ENCODE assay signal across 1 cellular context in the genomic region with DNA sequence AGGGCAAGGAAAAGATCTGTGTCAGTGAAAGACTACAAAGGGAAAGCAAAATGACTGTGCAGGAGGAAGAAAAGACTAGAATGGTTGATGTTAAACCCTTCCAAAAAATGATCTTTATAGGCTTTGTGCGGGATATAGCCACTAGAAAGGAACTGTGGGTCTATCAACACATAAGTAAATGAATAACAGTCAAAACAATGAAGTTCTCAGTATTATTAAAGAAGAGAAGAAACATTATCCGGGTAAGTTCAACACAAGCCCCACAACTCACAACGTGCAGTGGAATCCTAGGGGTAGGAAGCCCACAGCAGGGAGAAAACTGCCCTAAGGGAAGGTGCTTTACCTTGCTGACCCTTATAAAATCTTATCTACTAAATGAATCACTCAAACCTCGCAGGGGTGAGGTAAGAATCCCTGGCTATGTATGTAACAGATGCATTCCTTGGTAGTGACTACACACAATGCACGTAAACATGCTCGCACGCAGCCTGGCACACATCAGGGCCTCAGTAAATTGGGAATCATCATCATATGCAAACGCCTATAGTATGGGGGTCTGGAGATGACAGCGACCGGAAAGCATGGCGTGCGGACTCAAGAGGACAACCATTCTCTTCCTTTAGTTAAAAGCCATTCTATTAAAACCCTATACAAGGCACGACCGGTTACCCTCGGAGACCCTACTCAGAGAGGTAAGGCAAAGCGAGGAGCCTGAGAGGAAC.
A peak's percentile ranks its signal among the peaks of the same experiment; 100 is the strongest.
TF ChIP-seq lines count a peak whose summit lies in the region.

No MANE protein-coding gene starts in this region.

TF ChIP-seq in HCT116, 20 proteins besides CTCF, POLR2A, EP300 and RAD21 (continued from another document):
- TF ChIP-seq, protein P1, sequence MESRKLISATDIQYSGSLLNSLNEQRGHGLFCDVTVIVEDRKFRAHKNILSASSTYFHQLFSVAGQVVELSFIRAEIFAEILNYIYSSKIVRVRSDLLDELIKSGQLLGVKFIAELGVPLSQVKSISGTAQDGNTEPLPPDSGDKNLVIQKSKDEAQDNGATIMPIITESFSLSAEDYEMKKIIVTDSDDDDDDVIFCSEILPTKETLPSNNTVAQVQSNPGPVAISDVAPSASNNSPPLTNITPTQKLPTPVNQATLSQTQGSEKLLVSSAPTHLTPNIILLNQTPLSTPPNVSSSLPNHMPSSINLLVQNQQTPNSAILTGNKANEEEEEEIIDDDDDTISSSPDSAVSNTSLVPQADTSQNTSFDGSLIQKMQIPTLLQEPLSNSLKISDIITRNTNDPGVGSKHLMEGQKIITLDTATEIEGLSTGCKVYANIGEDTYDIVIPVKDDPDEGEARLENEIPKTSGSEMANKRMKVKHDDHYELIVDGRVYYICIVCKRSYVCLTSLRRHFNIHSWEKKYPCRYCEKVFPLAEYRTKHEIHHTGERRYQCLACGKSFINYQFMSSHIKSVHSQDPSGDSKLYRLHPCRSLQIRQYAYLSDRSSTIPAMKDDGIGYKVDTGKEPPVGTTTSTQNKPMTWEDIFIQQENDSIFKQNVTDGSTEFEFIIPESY (IDR thresholded peaks at IDR 0.05; ENCODE audit: extremely low read depth, insufficient replicate concordance, low read length) = no peak
- TF ChIP-seq SP1 (IDR thresholded peaks at IDR 0.05; ENCODE audit: low read depth) (peak; percentile 17; the same call in 1 of the 2 replicates), CEBPB (IDR thresholded peaks at IDR 0.05; ENCODE audit: low read depth) (peak; percentile 61; the same call in 1 of the 2 replicates), FOSL1 (IDR thresholded peaks at IDR 0.05; ENCODE audit: low read depth) (no peak)
